13 cellular contexts compared by ENCODE assay signal in the genomic region with DNA sequence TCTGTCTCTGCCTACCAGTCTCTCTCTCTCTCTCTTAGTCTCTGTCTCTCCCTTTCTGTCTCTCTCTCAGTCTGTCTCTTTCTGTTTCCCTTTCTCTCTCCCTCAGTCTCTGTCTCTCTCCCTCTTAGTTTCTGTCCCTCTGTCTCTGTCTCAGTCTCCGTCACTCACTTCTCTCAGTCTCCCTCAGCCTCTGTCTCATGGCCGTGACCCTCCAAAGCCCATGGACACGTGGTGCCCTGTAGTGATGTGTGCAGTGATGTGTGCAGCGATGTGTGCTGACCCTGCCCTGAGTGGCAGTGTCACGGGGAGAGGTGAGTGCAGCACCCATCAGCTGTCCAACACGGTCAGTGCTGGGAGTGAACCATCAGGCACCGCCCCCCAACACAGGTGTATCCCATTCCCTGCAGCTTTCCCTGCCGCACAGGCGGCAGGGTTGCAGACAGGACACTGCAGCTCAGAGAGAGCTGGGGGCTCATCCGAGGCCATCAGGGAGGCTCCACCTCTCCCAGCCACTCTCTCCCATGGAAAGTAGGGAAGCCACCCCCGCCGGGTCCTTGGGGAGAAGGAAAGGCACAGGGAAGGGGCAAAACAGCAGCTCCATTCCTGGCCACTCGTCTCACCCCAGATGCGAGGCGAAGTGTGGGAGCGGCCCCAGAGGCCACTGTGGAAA. TPM values are rescaled to one million over a fixed set of nuclear protein-coding genes. Genes with fewer than 3 reads are reported as not detected.
DNase-seq lines count a peak whose midpoint lies in the region; ATAC-seq, FAIRE-seq and TF ChIP-seq lines count a peak whose summit lies in the region.
"Had no signal": no experiment of that assay in that cellular context is flagged by ENCODE, and none has a peak within 500 bp of the region (broad histone marks: within the 10 kb centered on the region; RNA-seq: fewer than 3 reads in every experiment).

No MANE protein-coding gene starts in this region.

- H3K36me3 ChIP-seq in DOHH2 (ENCODE audit: control insufficient read depth, low read length) = no peaks in the 10 kb centered on the region
- H3K36me3 ChIP-seq in OCI-LY7 (ENCODE audit: insufficient read depth, low read length) = no peaks in the 10 kb centered on the region
- H3K36me3 ChIP-seq in body of pancreas (replicated peaks in 1 of 2; ENCODE audit: insufficient read depth in 1 of 2, low read depth in 2 of 2) = no peaks in the 10 kb centered on the region

- TF ChIP-seq CTCF in DOHH2 (IDR thresholded peaks at IDR 0.05; ENCODE audit: low read depth, low read length, poor library complexity, severe bottlenecking) (no peak), OCI-LY7 (conservative IDR thresholded peaks at IDR 0.05; ENCODE audit: low read length) (no peak), neural crest cell (conservative IDR thresholded peaks at IDR 0.05) (no peak), body of pancreas (IDR thresholded peaks at IDR 0.05) (no peak), dorsolateral prefrontal cortex (IDR thresholded peaks at IDR 0.05 in 54 of 56, conservative IDR thresholded peaks at IDR 0.05 in 2 of 56; ENCODE audit: low read depth in 1 of 56, partially characterized antibody in 56 of 56) (no peak)

- H3K4me3 ChIP-seq in DOHH2 (ENCODE audit: low read length) (peak overlapping the region; percentile 65), OCI-LY7 (ENCODE audit: low read depth, low read length, poor library complexity, severe bottlenecking) (peak overlapping the region; percentile 46), body of pancreas (no peak overlapping the region), dorsolateral prefrontal cortex (peak overlapping the region in 19 of 59 donors; percentile 8 to 49 (median 37))

- H2AFZ ChIP-seq in OCI-LY7 (ENCODE audit: low read length) = peak overlapping the region; percentile 61; the same call in 1 of the 2 replicates

- H3K9me3 ChIP-seq in DOHH2 (ENCODE audit: control insufficient read depth, insufficient read depth, low read length) (no peaks in the 10 kb centered on the region), OCI-LY7 (ENCODE audit: low read length) (no peaks in the 10 kb centered on the region), body of pancreas (no peaks in the 10 kb centered on the region)

- H3K79me2 ChIP-seq in DOHH2 (ENCODE audit: control insufficient read depth, low read length) = peaks cover 5% of the 10 kb centered on the region; the same call in 1 of the 2 replicates
- no peaks in the 10 kb centered on the region; the same call in 1 of the 2 replicates for H3K79me2 ChIP-seq in OCI-LY7 (ENCODE audit: insufficient read depth, low read depth, low read length)

- CTCF ChIA-PET in OCI-LY7 (lab: Charles Lee; ENCODE audit: unreplicated experiment) = interaction anchor here (0.8 to 1.5 kb wide), 3 partner anchors 10 to 28 kb away, joined by 3 to 8 read pairs (median 5); no protein-coding TSS in a partner anchor

- H3K27me3 ChIP-seq in DOHH2 (ENCODE audit: control insufficient read depth, low read length) = no peaks in the 10 kb centered on the region
- H3K27me3 ChIP-seq in body of pancreas = no peaks in the 10 kb centered on the region
- peaks cover 0 to 15% (median 0%) of the 10 kb centered on the region in 45 donors for H3K27me3 ChIP-seq in dorsolateral prefrontal cortex

- POLR2A ChIA-PET in OCI-LY7 (lab: Charles Lee) = interaction anchor here (0.6 to 3.4 kb wide), 5 partner anchors 11 to 261 kb away, joined by 3 to 28 read pairs (median 3); a partner anchor contains a TSS

- no peaks in the 10 kb centered on the region for H3K36me3 Mint-ChIP-seq in neural crest cell (ENCODE audit: low read depth)
- H3K36me3 Mint-ChIP-seq: CD8-positive, alpha-beta T cell had no signal

- no peaks in the 10 kb centered on the region for H4K20me1 ChIP-seq in DOHH2 (ENCODE audit: control insufficient read depth, insufficient read depth, low read depth, low read length)
- H4K20me1 ChIP-seq in OCI-LY7 (ENCODE audit: insufficient read depth, low read length) = no peaks in the 10 kb centered on the region

- BruUV-seq in OCI-LY7 (replicated peaks; lab: Mats Ljungman, UMichigan) = no TSS peak

- no peak for FAIRE-seq in frontal cortex (lab: Jason Lieb, UNC)

- 56 to 70% methylated on average over 14 to 16 of the region's 16 CpGs for WGBS in body of pancreas, 2 donors

- H3K4me1 ChIP-seq in DOHH2 (ENCODE audit: control insufficient read depth, low read length) (peaks cover 73% of the 10 kb centered on the region), OCI-LY7 (ENCODE audit: insufficient read depth, low read length, poor library complexity, severe bottlenecking) (peaks cover 72% of the 10 kb centered on the region), body of pancreas (peaks cover 24% of the 10 kb centered on the region)

- peak overlapping the region; percentile 77 for H3K4me2 ChIP-seq in DOHH2 (ENCODE audit: low read length)
- peak overlapping the region; percentile 73 for H3K4me2 ChIP-seq in OCI-LY7 (ENCODE audit: low read length)

- H3K9me2 ChIP-seq in DOHH2 (replicated peaks; ENCODE audit: control insufficient read depth, low read length) (no peaks in the 10 kb centered on the region), OCI-LY7 (ENCODE audit: insufficient read depth, low read length) (no peaks in the 10 kb centered on the region)

- peaks cover 14% of the 10 kb centered on the region for H3K4me1 Mint-ChIP-seq in neural crest cell

- intact Hi-C loops in OCI-LY7 (cut with micrococcal nuclease; ENCODE audit: unreplicated experiment) (loop anchor here (1.0 kb wide), 1 partner anchor 11 kb away; no protein-coding TSS in a partner anchor), body of pancreas (cut with DNase I) (no loop called here), dorsolateral prefrontal cortex (cut with DNase I) (no loop called here)

- peaks cover 5% of the 10 kb centered on the region; the same call in 1 of the 2 replicates for H3F3A ChIP-seq in DOHH2 (ENCODE audit: control insufficient read depth, insufficient read depth)

- DNase-seq in OCI-LY7 (ENCODE audit: low spot score) (peak; percentile 27), neural crest cell (ENCODE audit: low read depth, low spot score) (no peak), body of pancreas (no peak), frontal cortex (ENCODE audit: low spot score in 2 of 2) (no peak), dorsolateral prefrontal cortex (no peak)
- DNase-seq in stimulated activated naive CD4-positive, alpha-beta T cell (lab: John Stamatoyannopoulos, UW) = no peak
- DNase-seq: CD8-positive, alpha-beta T cell; endodermal cell; NCI-H187 treated with DMSO at 0.1 percent for 48 hours had no signal

- TF ChIP-seq POLR2A in body of pancreas (IDR thresholded peaks at IDR 0.05) = no peak

- peaks cover 3% of the 10 kb centered on the region for H3K27me3 Mint-ChIP-seq in neural crest cell (ENCODE audit: low read depth)

- no peaks in the 10 kb centered on the region for H3K9me3 Mint-ChIP-seq in neural crest cell
- H3K9me3 Mint-ChIP-seq: CD8-positive, alpha-beta T cell; endodermal cell had no signal

- no peak overlapping the region for H3K4me3 Mint-ChIP-seq in neural crest cell
- H3K4me3 Mint-ChIP-seq: endodermal cell had no signal

- peak; percentile 30 for ATAC-seq in GM21619 (IDR thresholded peaks at IDR 0.05; ENCODE audit: unreplicated experiment)
- no peak for ATAC-seq in body of pancreas
- ATAC-seq: CD8-positive, alpha-beta T cell had no signal

- H3K27ac ChIP-seq in DOHH2 (ENCODE audit: low read depth, low read length) (peak overlapping the region; percentile 80), OCI-LY7 (ENCODE audit: low read depth, low read length, poor library complexity, severe bottlenecking) (peak overlapping the region; percentile 85), body of pancreas (no peak overlapping the region), dorsolateral prefrontal cortex (peak overlapping the region in 13 of 59 donors; percentile 2 to 71 (median 22))

- H3K27ac Mint-ChIP-seq in neural crest cell (ENCODE audit: unreplicated experiment) = peak overlapping the region; percentile 76
- H3K27ac Mint-ChIP-seq: CD8-positive, alpha-beta T cell; endodermal cell had no signal

RNA-seq across cellular contexts. Expression of a gene that starts 0.8 kb away (rescaled TPM):
- total RNA-seq in OCI-LY7 (2014; rRNA removed; shearing (Covaris generic)) = 4.5 and 9.2 TPM in 2 replicates
- total RNA-seq in OCI-LY7 (2022) = 4.4 and 4.9 TPM in 2 replicates
- total RNA-seq in neural crest cell = not detected in 2 replicates
- not detected for total RNA-seq in body of pancreas
- total RNA-seq in frontal cortex = 1.2 TPM
- total RNA-seq in dorsolateral prefrontal cortex = under 1 TPM in 35 of 120 experiments, not detected in 85; 0.24 to 0.82 (median 0.41) TPM
- total RNA-seq: CD8-positive, alpha-beta T cell; endodermal cell; H4; subcutaneous adipose tissue had no signal

RNA-seq across cellular contexts. Expression of a gene that starts 27.5 kb away (rescaled TPM):
- 6.0 and 10.8 TPM in 2 replicates for total RNA-seq in OCI-LY7 (2014; rRNA removed; shearing (Covaris generic))
- total RNA-seq in OCI-LY7 (2022) (12.4 and 13.7 TPM in 2 replicates), neural crest cell (11.3 and 11.9 TPM in 2 replicates), body of pancreas (1 to 10 TPM; 3.9 to 4.0 TPM), frontal cortex (7.3 TPM), dorsolateral prefrontal cortex (10 to 100 TPM in 91 of 120 experiments, 1 to 10 TPM in 29; 6.3 to 19.1 (median 11.6) TPM)

RNA-seq across cellular contexts. Expression of a gene that starts 27.6 kb away (rescaled TPM):
- total RNA-seq in OCI-LY7 (2014; rRNA removed; shearing (Covaris generic)) = 147 and 151 TPM in 2 replicates
- total RNA-seq in OCI-LY7 (2022) (167 and 175 TPM in 2 replicates), neural crest cell (106 and 108 TPM in 2 replicates), body of pancreas (10 to 100 TPM; 62.8 to 75.5 TPM), frontal cortex (68.1 TPM), dorsolateral prefrontal cortex (100 to 1,000 TPM; 112 to 251 (median 177) TPM)

Comparison
In these comparisons a context has a peak if more than half of its experiments do, and no peak if none do; other contexts are left out.
1. H3K27ac ChIP-seq: peak in DOHH2 (single experiment) and OCI-LY7 (single experiment); none in body of pancreas (0 of 4).
2. H3K4me3 ChIP-seq: peak in DOHH2 (single experiment) and OCI-LY7 (single experiment); none in body of pancreas (0 of 2).